In genomic region chr13:23889598-23890224, GRCh38 we compare ENCODE assay signal across 8 cellular contexts. TPM values are rescaled to one million over a fixed set of nuclear protein-coding genes. Genes with fewer than 3 reads are reported as not detected.
DNase-seq lines count a peak whose midpoint lies in the region; ATAC-seq and TF ChIP-seq lines count a peak whose summit lies in the region.

No MANE protein-coding gene starts in this region.

- CTCF ChIA-PET in AG04450 (lab: Charles Lee), result interaction anchor here (0.7 to 3.3 kb wide), 24 partner anchors 9 to 565 kb away, joined by 3 to 20 read pairs (median 4); partner anchors contain the start of gene TNFRSF19

- POLR2A ChIA-PET in AG04450 (lab: Yijun Ruan, JAX), result interaction anchor here (2.4 kb wide), 1 partner anchor 9 kb away, joined by 13 read pairs; no protein-coding TSS in a partner anchor

- H3K27me3 ChIP-seq in AG04450 (ENCODE audit: control insufficient read depth, insufficient read depth, low read length), result no peaks in the 10 kb centered on the region
- no peaks in the 10 kb centered on the region for H3K27me3 ChIP-seq in skeletal muscle tissue (ENCODE audit: control insufficient read depth in 3 of 3, insufficient read depth in 3 of 3, low read length in 3 of 3)

- peaks cover 3% of the 10 kb centered on the region for H3K9me3 Mint-ChIP-seq in glutamatergic neuron (ENCODE audit: unreplicated experiment)

- TF ChIP-seq CTCF in AG04450 (IDR thresholded peaks at IDR 0.05; ENCODE audit: low read depth, low read length) (no peak), glutamatergic neuron (IDR thresholded peaks at IDR 0.05; ENCODE audit: partially characterized antibody, unreplicated experiment) (no peak)

- peak overlapping the region; percentile 60 to 71 (median 63) for H3K9ac ChIP-seq in skeletal muscle tissue (ENCODE audit: low read depth in 1 of 3, low read length in 3 of 3)

- H3K27me3 Mint-ChIP-seq in T-helper 17 cell (no peaks in the 10 kb centered on the region), glutamatergic neuron (ENCODE audit: unreplicated experiment) (peaks cover 2% of the 10 kb centered on the region)

- H3K27ac ChIP-seq in AG04450 (ENCODE audit: low read depth, low read length) (peak overlapping the region; percentile 87), skeletal muscle tissue (ENCODE audit: low read depth, low read length) (peak overlapping the region; percentile 46)

- H3K27ac Mint-ChIP-seq in T-helper 17 cell, result peak overlapping the region; percentile 83
- peak overlapping the region; percentile 68 for H3K27ac Mint-ChIP-seq in glutamatergic neuron (ENCODE audit: unreplicated experiment)

- H3K4me3 Mint-ChIP-seq in T-helper 17 cell (peak overlapping the region; percentile 95), glutamatergic neuron (ENCODE audit: unreplicated experiment) (peak overlapping the region; percentile 77)

- H3K4me1 Mint-ChIP-seq in T-helper 17 cell, result peaks cover 22% of the 10 kb centered on the region
- peaks cover 14% of the 10 kb centered on the region for H3K4me1 Mint-ChIP-seq in glutamatergic neuron (ENCODE audit: low read depth, unreplicated experiment)

- peaks cover 9 to 20% (median 15%) of the 10 kb centered on the region in 3 donors for H3K4me1 ChIP-seq in skeletal muscle tissue (ENCODE audit: control insufficient read depth in 3 of 3, insufficient read depth in 3 of 3, low read length in 3 of 3)

- no peak for DNase-seq in AG04450 (ENCODE audit: low read depth, low spot score)
- no peak for DNase-seq in T-helper 17 cell
- no peak for DNase-seq in glutamatergic neuron
- no peak for DNase-seq in stimulated activated CD4-positive, alpha-beta T cell treated with anti-CD3 and anti-CD28 coated beads, Interleukin-15, amount 100 ng/mL, for 24 hours

- H3K9me3 ChIP-seq in AG04450 (ENCODE audit: control insufficient read depth, insufficient read depth, low read length) (no peaks in the 10 kb centered on the region; the same call in 1 of the 2 replicates), T-helper 17 cell (ENCODE audit: control insufficient read depth, low read length, poor library complexity, severe bottlenecking) (no peaks in the 10 kb centered on the region), skeletal muscle tissue (ENCODE audit: control insufficient read depth in 3 of 3, low read length in 3 of 3) (no peaks in the 10 kb centered on the region)

- H3K36me3 Mint-ChIP-seq in T-helper 17 cell (ENCODE audit: low read depth) (peaks cover 3% of the 10 kb centered on the region), glutamatergic neuron (ENCODE audit: unreplicated experiment) (no peaks in the 10 kb centered on the region)

- H3K36me3 ChIP-seq in skeletal muscle tissue (ENCODE audit: control insufficient read depth in 3 of 3, insufficient read depth in 3 of 3, low read length in 3 of 3), result peaks cover 0 to 4% (median 1%) of the 10 kb centered on the region in 3 donors

- H3K4me3 ChIP-seq in AG04450 (ENCODE audit: low read depth, low read length) (peak overlapping the region; percentile 88), skeletal muscle tissue (ENCODE audit: low read length in 3 of 3) (peak overlapping the region; percentile 60 to 95 (median 88))

- ATAC-seq in GM18519 (IDR thresholded peaks at IDR 0.05; ENCODE audit: low FRiP score, unreplicated experiment) (peak; percentile 2), HG03135 (IDR thresholded peaks at IDR 0.05; ENCODE audit: unreplicated experiment) (peak; percentile 1), T-helper 17 cell (no peak), HG03520 (IDR thresholded peaks at IDR 0.05; ENCODE audit: unreplicated experiment) (no peak)

RNA-seq across cellular contexts. Expression of gene MIPEP, which starts 0.5 kb away (rescaled TPM):
- 37.0 and 40.8 TPM in 2 replicates for polyA plus RNA-seq in AG04450 (2011; rRNA removed)
- polyA minus RNA-seq in AG04450 (2011; rRNA and poly(A)+ RNA removed), result 27.6 and 34.9 TPM in 2 replicates
- 1 to 10 TPM; 7.5 to 9.2 TPM for total RNA-seq in T-helper 17 cell
- 7.1 TPM for total RNA-seq in glutamatergic neuron (ENCODE audit: unreplicated experiment)
- 13.6 TPM for total RNA-seq in skeletal muscle tissue

RNA-seq across cellular contexts. Expression of gene C1QTNF9B, which starts 7.6 kb away (rescaled TPM):
- 0.63 and 0.87 TPM in 2 replicates for polyA plus RNA-seq in AG04450 (2011; rRNA removed)
- 0.28 and 0.91 TPM in 2 replicates for polyA minus RNA-seq in AG04450 (2011; rRNA and poly(A)+ RNA removed)
- total RNA-seq in T-helper 17 cell (not detected), glutamatergic neuron (ENCODE audit: unreplicated experiment) (not detected), skeletal muscle tissue (1.0 TPM)

Comparison
In these comparisons a context has a peak if more than half of its experiments do, and no peak if none do; other contexts are left out.
1. ATAC-seq: peak in GM18519 (single experiment) and HG03135 (single experiment); none in T-helper 17 cell (single experiment) and HG03520 (single experiment).